ENCODE assay signal across 8 cellular contexts in genomic region chr1:208245185-208245705, GRCh38. TPM values are rescaled to one million over a fixed set of nuclear protein-coding genes. Genes with fewer than 3 reads are reported as not detected.
DNase-seq lines count a peak whose midpoint lies in the region; ATAC-seq, FAIRE-seq and TF ChIP-seq lines count a peak whose summit lies in the region.

No MANE protein-coding gene starts in this region.

- H3K27me3 ChIP-seq in psoas muscle (ENCODE audit: insufficient read depth in 3 of 3, low read length in 2 of 3), result no peaks in the 10 kb centered on the region

- H3K9me3 ChIP-seq in psoas muscle, result no peaks in the 10 kb centered on the region

- WGBS in psoas muscle, 3 donors, result 7 to 12% (median 7%) methylated on average over 22 of the region's 22 CpGs

- H3K4me1 ChIP-seq in psoas muscle, result peaks cover 25% of the 10 kb centered on the region

- peak overlapping the region; percentile 84 for H3K4me3 ChIP-seq in psoas muscle

- FAIRE-seq in urothelium cell line (lab: Jason Lieb, UNC), result no peak

- peak; percentile 18 for DNase-seq in GF-D8 (lab: John Stamatoyannopoulos, UW)
- DNase-seq in NCI-H128 (lab: John Stamatoyannopoulos, UW; ENCODE audit: unreplicated experiment), result peak; percentile 86
- DNase-seq in T-helper 1 cell, result peak; percentile 33 to 78 (median 56)
- peak; percentile 91 for DNase-seq in left ventricle myocardium superior
- peak; percentile 86 to 91 for DNase-seq in psoas muscle
- DNase-seq in urothelium cell line (ENCODE audit: low spot score), result peak; percentile 82

- peak; percentile 90 for TF ChIP-seq CTCF in psoas muscle (IDR thresholded peaks at IDR 0.05)

- H3K27ac ChIP-seq in angular gyrus (ENCODE audit: low read depth, low read length), result peak overlapping the region; percentile 57
- H3K27ac ChIP-seq in psoas muscle, result peak overlapping the region; percentile 90

- ATAC-seq in HG02588 (IDR thresholded peaks at IDR 0.05; ENCODE audit: unreplicated experiment) (peak; percentile 52), left ventricle myocardium superior (peak; percentile 74), psoas muscle (peak; percentile 68 to 81 (median 75))

- no peaks in the 10 kb centered on the region for H3K36me3 ChIP-seq in psoas muscle (ENCODE audit: insufficient read depth in 1 of 2, low read depth in 1 of 2)

- intact Hi-C loops in left ventricle myocardium superior (cut with micrococcal nuclease) (loop anchor here (10.0 kb wide), 2 partner anchors 110 to 220 kb away; no protein-coding TSS in a partner anchor), psoas muscle (cut with DNase I) (loop anchor here in 1 of 2 donors (10.0 kb wide), 1 partner anchor 350 kb away; no protein-coding TSS in a partner anchor)

RNA-seq across cellular contexts. Expression of gene PLXNA2, which starts 1.1 kb away (rescaled TPM):
- total RNA-seq in left ventricle myocardium superior (12.1 TPM), psoas muscle (10 to 100 TPM; 20.8 to 33.6 (median 22.3) TPM)
- 1 to 10 TPM; 4.4 to 4.9 (median 4.7) TPM for polyA plus RNA-seq in psoas muscle

Comparison
In these comparisons a context has a peak if more than half of its experiments do, and no peak if none do; other contexts are left out.
1. Peak in every context shown above with its lines: DNase-seq, ATAC-seq, H3K4me3 ChIP-seq and H3K27ac ChIP-seq.
2. DNase-seq: peak in every context shown above with its lines; median percentile 91 in left ventricle myocardium superior; 88 in psoas muscle; 86 in NCI-H128; 82 in urothelium cell line; 56 in T-helper 1 cell; 18 in GF-D8.